In genomic region chr4:36241771-36242170, GRCh38 we compare ENCODE assay signal across 8 cellular contexts. TPM values are rescaled to one million over a fixed set of nuclear protein-coding genes. Genes with fewer than 3 reads are reported as not detected.
DNase-seq lines count a peak whose midpoint lies in the region; ATAC-seq and TF ChIP-seq lines count a peak whose summit lies in the region.

No MANE protein-coding gene starts in this region.

- H3K14ac ChIP-seq in trophoblast cell (ENCODE audit: low read length): no peak overlapping the region

- H4K91ac ChIP-seq in trophoblast cell (ENCODE audit: low read depth, low read length): no peak overlapping the region

- H3K27me3 ChIP-seq in right cardiac atrium (ENCODE audit: control insufficient read depth, insufficient read depth): no peaks in the 10 kb centered on the region
- peaks cover 0 to 3% of the 10 kb centered on the region in 2 donors for H3K27me3 ChIP-seq in right atrium auricular region
- no peaks in the 10 kb centered on the region for H3K27me3 ChIP-seq in mucosa of rectum (ENCODE audit: control insufficient read depth in 2 of 2, insufficient read depth in 2 of 2, low read length in 2 of 2)
- no peaks in the 10 kb centered on the region for H3K27me3 ChIP-seq in trophoblast cell (ENCODE audit: insufficient read depth, low read length)

- H3K36me3 ChIP-seq in right atrium auricular region (no peaks in the 10 kb centered on the region), mucosa of rectum (ENCODE audit: control insufficient read depth in 2 of 2, insufficient read depth in 2 of 2, low read length in 2 of 2) (peaks cover 0 to 4% of the 10 kb centered on the region in 2 donors), trophoblast cell (ENCODE audit: control insufficient read depth in 1 of 2, insufficient read depth in 2 of 2, low read length in 2 of 2) (no peaks in the 10 kb centered on the region)

- ATAC-seq in right cardiac atrium (no peak), HG03045 (IDR thresholded peaks at IDR 0.05; ENCODE audit: unreplicated experiment) (peak; percentile 39)

- H2AK5ac ChIP-seq in trophoblast cell (ENCODE audit: low read length): no peak overlapping the region

- intact Hi-C loops in right cardiac atrium (cut with DNase I): no loop called here
- intact Hi-C loops in activated T-helper 2 cell treated with anti-CD3 and anti-CD28 coated beads, Interferon-gamma antibody, Interleukin-2, Interleukin-4, amounts not matched to agents 10 μg/mL and 5 μg/mL and 100 μg/mL, durations not matched to agents 14 hours and 24 hours and 36 hours (cut with micrococcal nuclease): loop anchor here (1.0 to 10.0 kb wide), 6 partner anchors 17 to 267 kb away; partner anchors contain the start of gene DTHD1

- H3K9me3 Mint-ChIP-seq in activated T-helper 2 cell treated with anti-CD3 and anti-CD28 coated beads, Interferon-gamma antibody, Interleukin-2, Interleukin-4, amounts not matched to agents 10 μg/mL and 5 μg/mL and 100 μg/mL, durations not matched to agents 14 hours and 24 hours and 36 hours: peaks cover 13% of the 10 kb centered on the region

- peak overlapping the region; percentile 27 to 47 for H3K9ac ChIP-seq in mucosa of rectum (ENCODE audit: low read depth in 1 of 2, low read length in 2 of 2)
- no peak overlapping the region for H3K9ac ChIP-seq in trophoblast cell (ENCODE audit: low read length)

- peaks cover 43% of the 10 kb centered on the region for H3K4me1 Mint-ChIP-seq in activated T-helper 2 cell treated with anti-CD3 and anti-CD28 coated beads, Interferon-gamma antibody, Interleukin-2, Interleukin-4, amounts not matched to agents 10 μg/mL and 5 μg/mL and 100 μg/mL, durations not matched to agents 14 hours and 24 hours and 36 hours (ENCODE audit: low read depth)

- peaks cover 2% of the 10 kb centered on the region for H3K27me3 Mint-ChIP-seq in activated T-helper 2 cell treated with anti-CD3 and anti-CD28 coated beads, Interferon-gamma antibody, Interleukin-2, Interleukin-4, amounts not matched to agents 10 μg/mL and 5 μg/mL and 100 μg/mL, durations not matched to agents 14 hours and 24 hours and 36 hours (ENCODE audit: low read depth)

- H3K23ac ChIP-seq in trophoblast cell (ENCODE audit: low read length): no peak overlapping the region

- no peak overlapping the region for H4K8ac ChIP-seq in trophoblast cell (ENCODE audit: low read depth, low read length)

- H3K27ac ChIP-seq in right cardiac atrium (ENCODE audit: low read length) (no peak overlapping the region), right atrium auricular region (no peak overlapping the region), mucosa of rectum (ENCODE audit: low read depth in 2 of 2, low read length in 2 of 2) (no peak overlapping the region), trophoblast cell (ENCODE audit: low read depth, low read length) (no peak overlapping the region)

- peaks cover 53% of the 10 kb centered on the region for H3K36me3 Mint-ChIP-seq in activated T-helper 2 cell treated with anti-CD3 and anti-CD28 coated beads, Interferon-gamma antibody, Interleukin-2, Interleukin-4, amounts not matched to agents 10 μg/mL and 5 μg/mL and 100 μg/mL, durations not matched to agents 14 hours and 24 hours and 36 hours (ENCODE audit: low read depth)

- peak overlapping the region; percentile 96 for H3K4me3 Mint-ChIP-seq in activated T-helper 2 cell treated with anti-CD3 and anti-CD28 coated beads, Interferon-gamma antibody, Interleukin-2, Interleukin-4, amounts not matched to agents 10 μg/mL and 5 μg/mL and 100 μg/mL, durations not matched to agents 14 hours and 24 hours and 36 hours (ENCODE audit: low read depth)

- H3K4me2 ChIP-seq in trophoblast cell (ENCODE audit: low read length): no peak overlapping the region

- H2BK120ac ChIP-seq in trophoblast cell (ENCODE audit: insufficient read depth, low read length, poor library complexity): no peak overlapping the region

- H3K4ac ChIP-seq in trophoblast cell (ENCODE audit: low read depth, low read length): no peak overlapping the region

- DNase-seq in right cardiac atrium (no peak), right atrium auricular region (ENCODE audit: low spot score) (no peak), iPS-NIHi7 (ENCODE audit: extremely low spot score) (no peak), trophoblast cell (no peak)
- no peak for DNase-seq in activated T-helper 2 cell treated with anti-CD3 and anti-CD28 coated beads, Interferon-gamma antibody, Interleukin-2, Interleukin-4, amounts not matched to agents 10 μg/mL and 5 μg/mL and 100 μg/mL, durations not matched to agents 14 hours and 24 hours and 36 hours (ENCODE audit: low spot score)
- DNase-seq in effector CD4-positive, alpha-beta T cell: no peak

- H4K12ac ChIP-seq in trophoblast cell (ENCODE audit: low read depth, low read length): no peak overlapping the region

- H3K27ac Mint-ChIP-seq in activated T-helper 2 cell treated with anti-CD3 and anti-CD28 coated beads, Interferon-gamma antibody, Interleukin-2, Interleukin-4, amounts not matched to agents 10 μg/mL and 5 μg/mL and 100 μg/mL, durations not matched to agents 14 hours and 24 hours and 36 hours: peak overlapping the region; percentile 92

- H2BK12ac ChIP-seq in trophoblast cell (ENCODE audit: low read length): no peak overlapping the region

- H3K18ac ChIP-seq in trophoblast cell (ENCODE audit: low read length): no peak overlapping the region

- H2AFZ ChIP-seq in trophoblast cell (ENCODE audit: insufficient read depth, low read length, poor library complexity): no peak overlapping the region

- H3K9me3 ChIP-seq in right cardiac atrium (ENCODE audit: control insufficient read depth, low read length) (peaks cover 2% of the 10 kb centered on the region), right atrium auricular region (peaks cover 0 to 4% of the 10 kb centered on the region in 2 donors), mucosa of rectum (ENCODE audit: control insufficient read depth in 2 of 2, low read length in 2 of 2) (peaks cover 0 to 4% of the 10 kb centered on the region in 2 donors), trophoblast cell (ENCODE audit: insufficient read depth, low read depth, low read length) (no peaks in the 10 kb centered on the region)

- no peaks in the 10 kb centered on the region for H3K79me2 ChIP-seq in trophoblast cell (ENCODE audit: control insufficient read depth, insufficient read depth, low read length, poor library complexity)

- H3K4me1 ChIP-seq in right cardiac atrium (ENCODE audit: control insufficient read depth, insufficient read depth, low read length) (no peaks in the 10 kb centered on the region), right atrium auricular region (no peaks in the 10 kb centered on the region), mucosa of rectum (ENCODE audit: control insufficient read depth in 2 of 2, insufficient read depth in 2 of 2, low read length in 2 of 2) (peaks cover 6 to 9% of the 10 kb centered on the region in 2 donors), trophoblast cell (ENCODE audit: control insufficient read depth in 1 of 2, insufficient read depth in 2 of 2, low read length in 2 of 2) (no peaks in the 10 kb centered on the region)

- TF ChIP-seq CTCF in right atrium auricular region (IDR thresholded peaks at IDR 0.05): no peak

- WGBS in right cardiac atrium: 43% methylated on average over 2 of the region's 2 CpGs
- no CpG with 5 or more reads among the region's 2 CpGs for WGBS in trophoblast cell (ENCODE audit: extremely low coverage, insufficient coverage, insufficient read length)

- peak overlapping the region; percentile 55 for H3K4me3 ChIP-seq in right cardiac atrium (ENCODE audit: low read length)
- peak overlapping the region in 1 of 2 donors; percentile 7 for H3K4me3 ChIP-seq in right atrium auricular region
- H3K4me3 ChIP-seq in mucosa of rectum (ENCODE audit: low read length in 2 of 2): peak overlapping the region; percentile 88 to 93
- H3K4me3 ChIP-seq in trophoblast cell (ENCODE audit: low read depth, low read length): no peak overlapping the region

- H3K79me1 ChIP-seq in trophoblast cell (ENCODE audit: low read length): peaks cover 6% of the 10 kb centered on the region

- no peak overlapping the region for H2BK5ac ChIP-seq in trophoblast cell (ENCODE audit: low read depth, low read length, poor library complexity)

RNA-seq across cellular contexts. Expression of gene ARAP2, which starts 2.5 kb away (rescaled TPM):
- total RNA-seq in right cardiac atrium (1 to 10 TPM; 3.1 to 9.4 (median 4.7) TPM), right atrium auricular region (10 to 100 TPM in 1 of 2 donors, 1 to 10 TPM in 1; 5.7 to 10.1 TPM)
- polyA plus RNA-seq in right cardiac atrium: 0.72 TPM
- total RNA-seq in activated T-helper 2 cell treated with anti-CD3 and anti-CD28 coated beads, Interferon-gamma antibody, Interleukin-2, Interleukin-4, amounts not matched to agents 10 μg/mL and 5 μg/mL and 100 μg/mL, durations not matched to agents 14 hours and 24 hours and 36 hours: 29.5 and 35.8 TPM in 2 replicates
- polyA plus RNA-seq in trophoblast cell (2013): 3.5 and 3.8 TPM in 2 replicates

RNA-seq across cellular contexts. Expression of gene DTHD1, which starts 39.6 kb away (rescaled TPM):
- under 1 TPM in 2 of 4 donors, not detected in 2; 0.09 to 0.39 TPM for total RNA-seq in right cardiac atrium
- polyA plus RNA-seq in right cardiac atrium: 0.02 TPM
- total RNA-seq in right atrium auricular region: under 1 TPM in 1 of 2 donors, not detected in 1; 0.16 TPM
- 1.1 TPM in 2 replicates for total RNA-seq in activated T-helper 2 cell treated with anti-CD3 and anti-CD28 coated beads, Interferon-gamma antibody, Interleukin-2, Interleukin-4, amounts not matched to agents 10 μg/mL and 5 μg/mL and 100 μg/mL, durations not matched to agents 14 hours and 24 hours and 36 hours
- polyA plus RNA-seq in trophoblast cell (2013): not detected in 2 replicates
